ENCODE assay signal across 8 cellular contexts in the genomic region with DNA sequence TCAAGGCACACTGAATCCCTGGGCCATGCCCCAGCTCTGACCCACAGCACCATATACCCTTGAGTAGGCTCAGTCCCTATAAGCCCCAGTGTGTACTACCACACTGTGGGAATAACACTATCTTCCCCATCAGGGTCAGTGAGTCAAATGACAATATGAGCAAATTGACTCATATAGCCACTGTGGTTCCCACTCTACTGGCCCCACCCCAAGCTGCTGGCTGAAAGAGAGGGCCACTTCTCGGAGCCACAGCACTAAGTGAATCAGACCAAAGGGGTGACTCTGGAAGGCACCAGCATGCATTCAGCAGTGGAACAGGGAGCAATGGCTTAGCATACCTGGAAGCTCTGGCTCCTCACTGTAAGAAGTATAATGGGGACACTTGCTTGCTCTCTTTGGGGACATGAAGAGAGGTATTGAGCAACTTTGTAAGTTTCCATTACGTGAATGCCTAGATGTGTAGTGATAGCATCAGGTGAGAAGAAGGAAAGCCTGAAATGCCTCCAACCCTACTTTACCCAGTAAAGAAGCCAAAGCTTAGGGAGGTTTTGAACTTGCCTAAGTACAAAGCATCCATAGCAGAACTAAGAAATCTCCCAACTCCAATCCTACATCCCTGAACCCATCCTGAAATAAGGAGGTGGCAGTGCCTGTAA. TPM values are rescaled to one million over a fixed set of nuclear protein-coding genes. Genes with fewer than 3 reads are reported as not detected.
DNase-seq lines count a peak whose midpoint lies in the region; ATAC-seq, FAIRE-seq and TF ChIP-seq lines count a peak whose summit lies in the region.

No MANE protein-coding gene starts in this region.

- H3K27me3 ChIP-seq in Panc1 (ENCODE audit: control insufficient read depth, insufficient read depth, low read length), result no peaks in the 10 kb centered on the region
- H3K27me3 ChIP-seq in esophagus squamous epithelium, result no peaks in the 10 kb centered on the region

- H3K27ac ChIP-seq in Panc1 (ENCODE audit: low read length) (peak overlapping the region; percentile 60), esophagus squamous epithelium (peak overlapping the region; percentile 65 to 89 (median 74)), skin epidermis (peak overlapping the region in 20 of 21 experiments; percentile 58 to 93 (median 82))

- in situ Hi-C loops in Panc1 (cut with HindIII; ENCODE audit: low pct_unique_long_range_greater_than_20kb, low sequenced_read_pairs), result no loop called here

- peak; percentile 83 for ATAC-seq in GM21786 (IDR thresholded peaks at IDR 0.05; ENCODE audit: unreplicated experiment)
- peak; percentile 58 for ATAC-seq in Panc1
- no peak for ATAC-seq in HG03159 (IDR thresholded peaks at IDR 0.05; ENCODE audit: unreplicated experiment)

- WGBS in esophagus squamous epithelium, 2 donors, result 78 to 92% methylated on average over 1 of the region's 2 CpGs

- no TSS peak for BruUV-seq in Panc1 (replicated peaks; lab: Mats Ljungman, UMichigan)

- peak; percentile 26 for FAIRE-seq in GM12891 (lab: Jason Lieb, UNC)

- intact Hi-C loops in Panc1 (cut with micrococcal nuclease; ENCODE audit: unreplicated experiment) (no loop called here), esophagus squamous epithelium (cut with DNase I) (no loop called here)

- H3K4me1 ChIP-seq in Panc1 (ENCODE audit: control insufficient read depth, insufficient read depth, low read length), result peaks cover 50% of the 10 kb centered on the region
- H3K4me1 ChIP-seq in esophagus squamous epithelium, result peaks cover 30 to 78% (median 50%) of the 10 kb centered on the region in 3 donors

- H3K4me3 ChIP-seq in Panc1 (ENCODE audit: low read depth in 2 of 2, low read length in 2 of 2) (no peak overlapping the region; a peak in 1 of 4 replicates), esophagus squamous epithelium (peak overlapping the region in 1 of 4 donors; percentile 10), skin epidermis (no peak overlapping the region)

- TF ChIP-seq POLR2A in GM12891 (IDR thresholded peaks at IDR 0.05; ENCODE audit: low read depth, low read length), result 0 out of 2 replicates have a peak, but pooled peaks have one; percentile 35
- TF ChIP-seq POLR2A in esophagus squamous epithelium (IDR thresholded peaks at IDR 0.05), result peak in 1 of 4 donors; percentile 16

- TF ChIP-seq CTCF in Panc1 (IDR thresholded peaks at IDR 0.05), result no peak
- no peak for TF ChIP-seq CTCF in esophagus squamous epithelium (IDR thresholded peaks at IDR 0.05)

- H3K9me3 ChIP-seq in Panc1 (ENCODE audit: control insufficient read depth, insufficient read depth, low read depth, low read length) (no peaks in the 10 kb centered on the region), esophagus squamous epithelium (no peaks in the 10 kb centered on the region)

- no peak for DNase-seq in GM12891 (ENCODE audit: insufficient read length, low spot score)
- DNase-seq in Panc1 (ENCODE audit: low read depth, low spot score), result no peak
- no peak for DNase-seq in esophagus squamous epithelium (lab: John Stamatoyannopoulos, UW)
- no peak for DNase-seq in NOMO-1 (lab: John Stamatoyannopoulos, UW; ENCODE audit: unreplicated experiment in 2 of 2)
- DNase-seq in NCI-H2107 (lab: John Stamatoyannopoulos, UW), result no peak

- CTCF ChIA-PET in Panc1 (lab: Charles Lee), result no interaction called here

- POLR2A ChIA-PET in Panc1 (lab: Charles Lee), result no interaction called here

- peaks cover 10% of the 10 kb centered on the region for H3K36me3 ChIP-seq in Panc1 (ENCODE audit: control insufficient read depth, insufficient read depth, low read length)
- peaks cover 0 to 48% (median 15%) of the 10 kb centered on the region in 3 donors for H3K36me3 ChIP-seq in esophagus squamous epithelium

TF ChIP-seq in GM12891, 5 proteins besides CTCF, POLR2A, EP300 and RAD21:
- no peak for TF ChIP-seq TAF1 (IDR thresholded peaks at IDR 0.05; ENCODE audit: low read depth, low read length)
- TF ChIP-seq POU2F2 (IDR thresholded peaks at IDR 0.05; ENCODE audit: low read depth, low read length), result no peak
- TF ChIP-seq PAX5 (IDR thresholded peaks at IDR 0.05; ENCODE audit: insufficient read depth, low read length, severe bottlenecking), result no peak
- no peak for TF ChIP-seq POLR2AphosphoS5 (IDR thresholded peaks at IDR 0.05; ENCODE audit: low read depth, low read length)
- no peak for TF ChIP-seq SPI1 (IDR thresholded peaks at IDR 0.05; ENCODE audit: low read depth, low read length)

RNA-seq across cellular contexts. Expression of gene CD59, which starts 13.5 kb away (rescaled TPM):
- 126 TPM for polyA plus RNA-seq in GM12891 (2012; ENCODE audit: low read depth, missing spikeins)
- 736 TPM for total RNA-seq in Panc1 (2021; ENCODE audit: unreplicated experiment)
- polyA plus RNA-seq in Panc1 (2012; ENCODE audit: insufficient read length), result 456 TPM
- 100 to 1,000 TPM; 191 to 525 (median 339) TPM for total RNA-seq in esophagus squamous epithelium

RNA-seq across cellular contexts. Expression of gene C11orf91, which starts 22.1 kb away (rescaled TPM):
- not detected for polyA plus RNA-seq in GM12891 (2012; ENCODE audit: low read depth, missing spikeins)
- total RNA-seq in Panc1 (2021; ENCODE audit: unreplicated experiment) (1.3 TPM), esophagus squamous epithelium (not detected)
- not detected for polyA plus RNA-seq in Panc1 (2012; ENCODE audit: insufficient read length)

RNA-seq across cellular contexts. Expression of gene FBXO3, which starts 51.6 kb away (rescaled TPM):
- polyA plus RNA-seq in GM12891 (2012; ENCODE audit: low read depth, missing spikeins), result 7.8 TPM
- total RNA-seq in Panc1 (2021; ENCODE audit: unreplicated experiment) (22.3 TPM), esophagus squamous epithelium (10 to 100 TPM; 27.3 to 43.9 (median 34.4) TPM)
- 15.2 TPM for polyA plus RNA-seq in Panc1 (2012; ENCODE audit: insufficient read length)
